ENCODE assay signal across 1 cellular context in the genomic region with DNA sequence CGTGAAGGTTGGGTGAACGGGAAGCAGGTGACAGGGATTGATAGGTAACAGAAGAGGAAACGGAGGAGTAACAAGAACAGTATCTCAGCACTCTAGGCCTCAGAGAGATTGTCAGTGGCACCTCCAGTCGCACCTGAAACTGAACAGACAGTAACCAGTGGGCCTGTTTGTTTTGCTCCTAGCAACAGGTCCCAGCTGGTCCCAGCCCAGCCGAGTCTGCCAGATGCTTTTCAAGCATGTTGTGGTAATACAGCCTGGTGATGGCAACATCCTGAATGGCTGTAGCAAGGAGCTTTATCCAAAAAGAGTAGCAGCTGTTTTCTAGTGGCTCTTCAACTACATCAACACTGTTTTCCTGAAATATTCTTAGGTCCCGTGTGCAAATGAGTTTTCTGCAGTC.
TF ChIP-seq lines count a peak whose summit lies in the region.

No MANE protein-coding gene starts in this region.

TF ChIP-seq in GM23338, 12 proteins besides CTCF, POLR2A, EP300 and RAD21 (continued from another document):
- TF ChIP-seq, protein P1, sequence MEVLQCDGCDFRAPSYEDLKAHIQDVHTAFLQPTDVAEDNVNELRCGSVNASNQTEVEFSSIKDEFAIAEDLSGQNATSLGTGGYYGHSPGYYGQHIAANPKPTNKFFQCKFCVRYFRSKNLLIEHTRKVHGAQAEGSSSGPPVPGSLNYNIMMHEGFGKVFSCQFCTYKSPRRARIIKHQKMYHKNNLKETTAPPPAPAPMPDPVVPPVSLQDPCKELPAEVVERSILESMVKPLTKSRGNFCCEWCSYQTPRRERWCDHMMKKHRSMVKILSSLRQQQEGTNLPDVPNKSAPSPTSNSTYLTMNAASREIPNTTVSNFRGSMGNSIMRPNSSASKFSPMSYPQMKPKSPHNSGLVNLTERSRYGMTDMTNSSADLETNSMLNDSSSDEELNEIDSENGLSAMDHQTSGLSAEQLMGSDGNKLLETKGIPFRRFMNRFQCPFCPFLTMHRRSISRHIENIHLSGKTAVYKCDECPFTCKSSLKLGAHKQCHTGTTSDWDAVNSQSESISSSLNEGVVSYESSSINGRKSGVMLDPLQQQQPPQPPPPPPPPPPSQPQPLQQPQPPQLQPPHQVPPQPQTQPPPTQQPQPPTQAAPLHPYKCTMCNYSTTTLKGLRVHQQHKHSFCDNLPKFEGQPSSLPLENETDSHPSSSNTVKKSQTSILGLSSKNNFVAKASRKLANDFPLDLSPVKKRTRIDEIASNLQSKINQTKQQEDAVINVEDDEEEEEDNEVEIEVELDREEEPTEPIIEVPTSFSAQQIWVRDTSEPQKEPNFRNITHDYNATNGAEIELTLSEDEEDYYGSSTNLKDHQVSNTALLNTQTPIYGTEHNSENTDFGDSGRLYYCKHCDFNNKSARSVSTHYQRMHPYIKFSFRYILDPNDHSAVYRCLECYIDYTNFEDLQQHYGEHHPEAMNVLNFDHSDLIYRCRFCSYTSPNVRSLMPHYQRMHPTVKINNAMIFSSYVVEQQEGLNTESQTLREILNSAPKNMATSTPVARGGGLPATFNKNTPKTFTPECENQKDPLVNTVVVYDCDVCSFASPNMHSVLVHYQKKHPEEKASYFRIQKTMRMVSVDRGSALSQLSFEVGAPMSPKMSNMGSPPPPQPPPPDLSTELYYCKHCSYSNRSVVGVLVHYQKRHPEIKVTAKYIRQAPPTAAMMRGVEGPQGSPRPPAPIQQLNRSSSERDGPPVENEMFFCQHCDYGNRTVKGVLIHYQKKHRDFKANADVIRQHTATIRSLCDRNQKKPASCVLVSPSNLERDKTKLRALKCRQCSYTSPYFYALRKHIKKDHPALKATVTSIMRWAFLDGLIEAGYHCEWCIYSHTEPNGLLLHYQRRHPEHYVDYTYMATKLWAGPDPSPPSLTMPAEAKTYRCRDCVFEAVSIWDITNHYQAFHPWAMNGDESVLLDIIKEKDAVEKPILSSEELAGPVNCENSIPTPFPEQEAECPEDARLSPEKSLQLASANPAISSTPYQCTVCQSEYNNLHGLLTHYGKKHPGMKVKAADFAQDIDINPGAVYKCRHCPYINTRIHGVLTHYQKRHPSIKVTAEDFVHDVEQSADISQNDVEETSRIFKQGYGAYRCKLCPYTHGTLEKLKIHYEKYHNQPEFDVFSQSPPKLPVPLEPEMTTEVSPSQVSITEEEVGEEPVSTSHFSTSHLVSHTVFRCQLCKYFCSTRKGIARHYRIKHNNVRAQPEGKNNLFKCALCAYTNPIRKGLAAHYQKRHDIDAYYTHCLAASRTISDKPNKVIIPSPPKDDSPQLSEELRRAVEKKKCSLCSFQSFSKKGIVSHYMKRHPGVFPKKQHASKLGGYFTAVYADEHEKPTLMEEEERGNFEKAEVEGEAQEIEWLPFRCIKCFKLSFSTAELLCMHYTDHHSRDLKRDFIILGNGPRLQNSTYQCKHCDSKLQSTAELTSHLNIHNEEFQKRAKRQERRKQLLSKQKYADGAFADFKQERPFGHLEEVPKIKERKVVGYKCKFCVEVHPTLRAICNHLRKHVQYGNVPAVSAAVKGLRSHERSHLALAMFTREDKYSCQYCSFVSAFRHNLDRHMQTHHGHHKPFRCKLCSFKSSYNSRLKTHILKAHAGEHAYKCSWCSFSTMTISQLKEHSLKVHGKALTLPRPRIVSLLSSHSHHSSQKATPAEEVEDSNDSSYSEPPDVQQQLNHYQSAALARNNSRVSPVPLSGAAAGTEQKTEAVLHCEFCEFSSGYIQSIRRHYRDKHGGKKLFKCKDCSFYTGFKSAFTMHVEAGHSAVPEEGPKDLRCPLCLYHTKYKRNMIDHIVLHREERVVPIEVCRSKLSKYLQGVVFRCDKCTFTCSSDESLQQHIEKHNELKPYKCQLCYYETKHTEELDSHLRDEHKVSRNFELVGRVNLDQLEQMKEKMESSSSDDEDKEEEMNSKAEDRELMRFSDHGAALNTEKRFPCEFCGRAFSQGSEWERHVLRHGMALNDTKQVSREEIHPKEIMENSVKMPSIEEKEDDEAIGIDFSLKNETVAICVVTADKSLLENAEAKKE (CRISPR knock-in tag; IDR thresholded peaks at IDR 0.05), result no peak
- TF ChIP-seq ZNF114 (CRISPR knock-in tag; IDR thresholded peaks at IDR 0.05) (no peak), NANOG (IDR thresholded peaks at IDR 0.05; ENCODE audit: borderline replicate concordance) (no peak), JUNB (IDR thresholded peaks at IDR 0.05; ENCODE audit: unreplicated experiment) (no peak), EZH2phosphoT487 (IDR thresholded peaks at IDR 0.05; ENCODE audit: unreplicated experiment) (no peak), CREB1 (CRISPR knock-in tag; IDR thresholded peaks at IDR 0.05; ENCODE audit: low read depth) (no peak), ZNF331 (CRISPR knock-in tag; IDR thresholded peaks at IDR 0.05; ENCODE audit: low read depth) (no peak), POLR2AphosphoS5 (IDR thresholded peaks at IDR 0.05; ENCODE audit: low read depth) (no peak), STAT1 (IDR thresholded peaks at IDR 0.05; ENCODE audit: unreplicated experiment) (no peak)
- TF ChIP-seq, protein P2, sequence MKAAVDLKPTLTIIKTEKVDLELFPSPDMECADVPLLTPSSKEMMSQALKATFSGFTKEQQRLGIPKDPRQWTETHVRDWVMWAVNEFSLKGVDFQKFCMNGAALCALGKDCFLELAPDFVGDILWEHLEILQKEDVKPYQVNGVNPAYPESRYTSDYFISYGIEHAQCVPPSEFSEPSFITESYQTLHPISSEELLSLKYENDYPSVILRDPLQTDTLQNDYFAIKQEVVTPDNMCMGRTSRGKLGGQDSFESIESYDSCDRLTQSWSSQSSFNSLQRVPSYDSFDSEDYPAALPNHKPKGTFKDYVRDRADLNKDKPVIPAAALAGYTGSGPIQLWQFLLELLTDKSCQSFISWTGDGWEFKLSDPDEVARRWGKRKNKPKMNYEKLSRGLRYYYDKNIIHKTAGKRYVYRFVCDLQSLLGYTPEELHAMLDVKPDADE (IDR thresholded peaks at IDR 0.05), result no peak
TF ChIP-seq in GM23338: peak in this region for 0.
